26 cellular contexts compared by ENCODE assay signal in genomic region chr9:97723819-97724218, GRCh38.
"Had no signal": no experiment of that assay in that cellular context is flagged by ENCODE, and none has a peak within 500 bp of the region (broad histone marks: within the 10 kb centered on the region; RNA-seq: fewer than 3 reads in every experiment).

No MANE protein-coding gene starts in this region.

- DNase-seq: hippocampal formation; kidney; left colon; left lung; lower lobe of right lung; mesendoderm; naive B cell; natural killer cell; nephron progenitor cell; occipital lobe; retina; right cardiac atrium; stimulated activated CD4-positive, alpha-beta T cell treated with anti-CD3 and anti-CD28 coated beads, Interleukin-12 subunit alpha, Interleukin-12 subunit beta, amount 100 ng/mL, for 4 hours; stimulated activated CD4-positive, alpha-beta T cell treated with anti-CD3 and anti-CD28 coated beads, Interleukin-15, amount 100 ng/mL, for 24 hours; stimulated activated CD4-positive, alpha-beta T cell treated with anti-CD3 and anti-CD28 coated beads, Interleukin-2, amount 100 ng/mL, for 24 hours; stimulated activated CD4-positive, alpha-beta T cell treated with anti-CD3 and anti-CD28 coated beads, Interleukin-4, amount 100 ng/mL, for 24 hours; stimulated activated naive CD4-positive, alpha-beta T cell; substantia nigra; uterus had no signal

- H3K9me3 ChIP-seq: left lung, lower lobe of right lung, neutrophil, uterus had no signal

- H3K9ac ChIP-seq: neural progenitor cell, parathyroid adenoma had no signal

- H3K27ac ChIP-seq: left lung, lower lobe of right lung, neural progenitor cell, neutrophil, parathyroid adenoma, skin epidermis, tibial nerve, uterus had no signal

- H3K4me2 ChIP-seq: neural progenitor cell had no signal

- H3K79me2 ChIP-seq: parathyroid adenoma had no signal

- H3K27me3 ChIP-seq: tibial nerve, uterus had no signal

- ATAC-seq: left colon; left lung; lower lobe of right lung; natural killer cell; right cardiac atrium; sciatic nerve; stimulated activated effector memory CD8-positive, alpha-beta T cell treated with anti-CD3 and anti-CD28 coated beads, Interleukin-12 subunit alpha, Interleukin-12 subunit beta, amount 100 ng/mL, for 72 hours had no signal

- H3K36me3 ChIP-seq: left lung, lower lobe of right lung, neural progenitor cell, neutrophil, tibial nerve, uterus had no signal

- H3K4me3 ChIP-seq: left lung, lower lobe of right lung, neural progenitor cell, skin epidermis, tibial nerve, uterus had no signal

- FAIRE-seq: kidney had no signal

- H2AFZ ChIP-seq: neural progenitor cell, parathyroid adenoma had no signal

- H3K4me1 ChIP-seq: left lung, lower lobe of right lung, neural progenitor cell, parathyroid adenoma, tibial nerve, uterus had no signal
